Comparison of ENCODE assay signal across 16 cellular contexts in the genomic region with DNA sequence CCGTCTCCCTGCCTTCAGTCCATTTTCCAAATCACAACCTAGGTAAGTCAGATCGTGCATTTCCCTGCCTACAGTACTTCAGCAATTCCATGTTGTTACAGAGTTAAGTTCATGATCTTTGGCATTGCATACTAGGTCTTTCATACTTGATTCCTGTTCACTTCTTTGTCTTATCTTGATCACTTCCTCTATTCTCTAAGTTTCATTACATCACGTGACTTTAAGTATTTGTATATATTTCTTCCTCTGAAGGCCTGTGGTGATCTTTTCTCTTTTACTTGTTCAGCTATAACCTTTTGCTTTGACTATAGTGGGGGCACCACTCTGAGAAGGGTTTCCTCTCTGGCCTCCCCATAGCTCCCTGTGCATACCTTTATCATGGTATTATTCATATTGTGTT.
A peak's percentile ranks its signal among the peaks of the same experiment; 100 is the strongest.
DNase-seq lines count a peak whose midpoint lies in the region; ATAC-seq, FAIRE-seq and TF ChIP-seq lines count a peak whose summit lies in the region.
"Had no signal": no experiment of that assay in that cellular context is flagged by ENCODE, and none has a peak within 500 bp of the region (broad histone marks: within the 10 kb centered on the region; RNA-seq: fewer than 3 reads in every experiment).

No MANE protein-coding gene starts in this region.

- H3K36me3 ChIP-seq in OCI-LY3 (replicated peaks; ENCODE audit: low read depth, low read length) = no peaks in the 10 kb centered on the region

- no peak overlapping the region for H3K27ac ChIP-seq in OCI-LY3 (ENCODE audit: low read length)
- H3K27ac ChIP-seq: foreskin keratinocyte, spleen had no signal

- H3K4me1 ChIP-seq in OCI-LY3 (ENCODE audit: low read length) = peaks cover 9% of the 10 kb centered on the region
- H3K4me1 ChIP-seq: foreskin keratinocyte had no signal

- DNase-seq in GM12891 (ENCODE audit: insufficient read length, low spot score) = no peak
- no peak for DNase-seq in posterior cingulate gyrus
- DNase-seq in stimulated activated naive CD8-positive, alpha-beta T cell treated with anti-CD3 and anti-CD28 coated beads, Interleukin-15, Interleukin-2, amounts not matched to agents 100 U/mL and 50 U/mL, for 24 hours = no peak
- no peak for DNase-seq in T1000 (lab: John Stamatoyannopoulos, UW)
- DNase-seq in anterior cingulate cortex (lab: John Stamatoyannopoulos, UW) = no peak
- DNase-seq: activated naive CD8-positive, alpha-beta T cell treated with anti-CD3 and anti-CD28 coated beads, Interleukin-2, amount 10 ng/mL, durations not matched to agents 7 days and 5 days; DMS79; foreskin keratinocyte; NCI-H446 treated with DMSO at 0.1 percent for 48 hours; SHP77 treated with DMSO at 0.1 percent for 48 hours; spleen; stimulated activated CD8-positive, alpha-beta memory T cell treated with anti-CD3 and anti-CD28 coated beads, Interleukin-4, amount 100 ng/mL, for 48 hours had no signal

- TF ChIP-seq CTCF in OCI-LY3 (IDR thresholded peaks at IDR 0.05; ENCODE audit: low read depth, low read length) = no peak

- intact Hi-C loops in posterior cingulate gyrus (cut with DNase I) = no loop called here

- no peak for TF ChIP-seq POLR2A in GM12891 (IDR thresholded peaks at IDR 0.05; ENCODE audit: low read depth, low read length)

- no peaks in the 10 kb centered on the region for H3K27me3 ChIP-seq in OCI-LY3 (ENCODE audit: low read depth, low read length)
- H3K27me3 ChIP-seq: foreskin keratinocyte, spleen had no signal

- H2AFZ ChIP-seq in OCI-LY3 (ENCODE audit: low read depth, low read length) = no peak overlapping the region; the same call in 1 of the 2 replicates

- ATAC-seq in GM21360 (IDR thresholded peaks at IDR 0.05; ENCODE audit: unreplicated experiment) (peak; percentile 71), HG03066 (IDR thresholded peaks at IDR 0.05; ENCODE audit: low read depth, unreplicated experiment) (peak; percentile 71)
- ATAC-seq in stimulated activated naive CD8-positive, alpha-beta T cell treated with anti-CD3 and anti-CD28 coated beads, Interleukin-15, Interleukin-2, amounts not matched to agents 100 U/mL and 50 U/mL, for 24 hours = no peak
- ATAC-seq: foreskin keratinocyte had no signal

- no peaks in the 10 kb centered on the region for H3K79me2 ChIP-seq in OCI-LY3 (ENCODE audit: low read length)

- FAIRE-seq in GM12891 (lab: Jason Lieb, UNC) = peak; percentile 16
- FAIRE-seq: keratinocyte had no signal

- H3K9ac ChIP-seq in OCI-LY3 (ENCODE audit: low read length) = no peak overlapping the region

- H3K4me2 ChIP-seq in OCI-LY3 (ENCODE audit: low read length) = peak overlapping the region; percentile 27; the same call in 1 of the 2 replicates

- no peaks in the 10 kb centered on the region for H3K9me3 ChIP-seq in OCI-LY3 (ENCODE audit: insufficient read depth, low read length)

- no peaks in the 10 kb centered on the region for H4K20me1 ChIP-seq in OCI-LY3 (ENCODE audit: insufficient read depth, low read length)

- H3K4me3 ChIP-seq in OCI-LY3 (ENCODE audit: low read length) = no peak overlapping the region
- H3K4me3 ChIP-seq: spleen had no signal

TF ChIP-seq in GM12891, 5 proteins besides CTCF, POLR2A, EP300 and RAD21:
- TF ChIP-seq SPI1 (IDR thresholded peaks at IDR 0.05; ENCODE audit: low read depth, low read length) (peak; percentile 74), POU2F2 (IDR thresholded peaks at IDR 0.05; ENCODE audit: low read depth, low read length) (no peak), PAX5 (IDR thresholded peaks at IDR 0.05; ENCODE audit: insufficient read depth, low read length, severe bottlenecking) (no peak)
